In genomic region chr15:90381515-90381914, GRCh38 we compare ENCODE assay signal across 24 cellular contexts.
"Had no signal": no experiment of that assay in that cellular context is flagged by ENCODE, and none has a peak within 500 bp of the region (broad histone marks: within the 10 kb centered on the region; RNA-seq: fewer than 3 reads in every experiment).

No MANE protein-coding gene starts in this region.

- H3K4me1 ChIP-seq: right atrium auricular region, right lobe of liver, tibial nerve had no signal

- H3K27me3 ChIP-seq: hepatocyte, ovary, right atrium auricular region, right lobe of liver, tibial nerve, upper lobe of left lung had no signal

- H3K27ac ChIP-seq: hepatocyte, left ventricle myocardium inferior, ovary, right atrium auricular region, right lobe of liver, tibial nerve, upper lobe of left lung had no signal

- H3K4me2 ChIP-seq: hepatocyte, smooth muscle cell had no signal

- H3K27ac Mint-ChIP-seq: natural killer cell treated with Interleukin-12 subunit alpha and Interleukin-12 subunit beta and Interleukin-15 and Interleukin-18, amount 100 ng/mL, for 72 hours; progenitor cell of endocrine pancreas; stimulated activated naive CD8-positive, alpha-beta T cell treated with anti-CD3 and anti-CD28 coated beads, Interleukin-15, amount 100 ng/mL, for 72 hours had no signal

- H3K27me3 Mint-ChIP-seq: naive thymus-derived CD4-positive, alpha-beta T cell; natural killer cell treated with Interleukin-12 subunit alpha and Interleukin-12 subunit beta and Interleukin-15 and Interleukin-18, amount 100 ng/mL, for 72 hours; progenitor cell of endocrine pancreas; stimulated activated memory B cell treated with anti-CD40 and anti-IgM and Interleukin-4, amounts not matched to agents 10 μg/mL and 1 μg/mL and 100 μg/mL, for 72 hours; stimulated activated naive CD8-positive, alpha-beta T cell treated with anti-CD3 and anti-CD28 coated beads, Interleukin-15, amount 100 ng/mL, for 72 hours had no signal

- H3K4me3 ChIP-seq: hepatocyte, left ventricle myocardium inferior, lung, mucosa of descending colon, ovary, right atrium auricular region, right lobe of liver, smooth muscle cell, tibial nerve, upper lobe of left lung had no signal

- H3K9me3 ChIP-seq: right lobe of liver had no signal

- DNase-seq: islet precursor cell; left ventricle myocardium inferior; mesendoderm; midbrain; mucosa of descending colon; naive thymus-derived CD4-positive, alpha-beta T cell; ovary; right lobe of liver; stimulated activated CD4-positive, alpha-beta T cell treated with anti-CD3 and anti-CD28 coated beads, Interleukin-1b, Interleukin-23, amount 100 ng/mL, for 48 hours; stimulated activated CD4-positive, alpha-beta T cell treated with anti-CD3 and anti-CD28 coated beads, Interleukin-2, amount 100 ng/mL, for 48 hours; stimulated activated CD4-positive, alpha-beta T cell treated with anti-CD3 and anti-CD28 coated beads, Interleukin-4, amount 100 ng/mL, for 4 hours; stimulated activated CD8-positive, alpha-beta memory T cell treated with anti-CD3 and anti-CD28 coated beads, Interleukin-4, amount 100 ng/mL, for 48 hours; stimulated activated naive CD4-positive, alpha-beta T cell treated with Interleukin-2 at 50 U/mL for 16 hours; stimulated activated naive CD8-positive, alpha-beta T cell treated with anti-CD3 and anti-CD28 coated beads, Interleukin-15, amount 100 ng/mL, for 72 hours; substantia nigra; upper lobe of left lung had no signal

- H3K36me3 Mint-ChIP-seq: stimulated activated memory B cell treated with anti-CD40 and anti-IgM and Interleukin-4, amounts not matched to agents 10 μg/mL and 1 μg/mL and 100 μg/mL, for 72 hours had no signal

- H3K79me2 ChIP-seq: hepatocyte had no signal

- H2AFZ ChIP-seq: hepatocyte had no signal

- ATAC-seq: mucosa of descending colon; naive thymus-derived CD4-positive, alpha-beta T cell; natural killer cell treated with Interleukin-12 subunit alpha and Interleukin-12 subunit beta and Interleukin-15 and Interleukin-18, amount 100 ng/mL, for 72 hours; stimulated activated memory B cell treated with anti-CD40 and anti-IgM and Interleukin-4, amounts not matched to agents 10 μg/mL and 1 μg/mL and 100 μg/mL, for 72 hours; stimulated activated naive CD8-positive, alpha-beta T cell treated with anti-CD3 and anti-CD28 coated beads, Interleukin-15, amount 100 ng/mL, for 72 hours had no signal

- H3K36me3 ChIP-seq: left ventricle myocardium inferior, ovary, right atrium auricular region, right lobe of liver, tibial nerve, upper lobe of left lung had no signal

- H3K4me3 Mint-ChIP-seq: naive thymus-derived CD4-positive, alpha-beta T cell; natural killer cell treated with Interleukin-12 subunit alpha and Interleukin-12 subunit beta and Interleukin-15 and Interleukin-18, amount 100 ng/mL, for 72 hours; stimulated activated memory B cell treated with anti-CD40 and anti-IgM and Interleukin-4, amounts not matched to agents 10 μg/mL and 1 μg/mL and 100 μg/mL, for 72 hours; stimulated activated naive CD8-positive, alpha-beta T cell treated with anti-CD3 and anti-CD28 coated beads, Interleukin-15, amount 100 ng/mL, for 72 hours had no signal
